8 cellular contexts compared by ENCODE assay signal in genomic region chr17:49496183-49496865, GRCh38. TPM values are rescaled to one million over a fixed set of nuclear protein-coding genes. Genes with fewer than 3 reads are reported as not detected.
A peak's percentile ranks its signal among the peaks of the same experiment; 100 is the strongest.
DNase-seq lines count a peak whose midpoint lies in the region; ATAC-seq and TF ChIP-seq lines count a peak whose summit lies in the region.

No MANE protein-coding gene starts in this region.

- H3K4me1 ChIP-seq in A673 (ENCODE audit: insufficient read depth, low read length, poor library complexity, severe bottlenecking) (peaks cover 33% of the 10 kb centered on the region), muscle layer of colon (ENCODE audit: insufficient read depth, low read length) (peaks cover 9% of the 10 kb centered on the region)

- H3K27ac ChIP-seq in A673 (ENCODE audit: low read depth, low read length, poor library complexity, severe bottlenecking), result no peak overlapping the region
- no peak overlapping the region for H3K27ac ChIP-seq in muscle layer of colon (ENCODE audit: low read depth, low read length)

- no TSS peak for BruUV-seq in A673 (replicated peaks; lab: Mats Ljungman, UMichigan)

- POLR2A ChIA-PET in A673 (lab: Charles Lee; ENCODE audit: low non-redundant PET), result interaction anchor here (0.6 kb wide), 1 partner anchor 284 kb away, joined by 3 read pairs; no protein-coding TSS in a partner anchor

- peak; percentile 71 for TF ChIP-seq CTCF in A673 (conservative IDR thresholded peaks at IDR 0.05; ENCODE audit: low read depth, low read length)

- H3K36me3 ChIP-seq in A673 (ENCODE audit: insufficient read depth, low read length, poor library complexity, severe bottlenecking), result no peaks in the 10 kb centered on the region
- H3K36me3 ChIP-seq in muscle layer of colon (ENCODE audit: insufficient read depth, low read length), result no peaks in the 10 kb centered on the region

- peak; percentile 86 for DNase-seq in A673 (ENCODE audit: low spot score)
- peak; percentile 84 for DNase-seq in GM19238 (ENCODE audit: insufficient read length, low spot score)
- DNase-seq in NCI-H82 treated with DMSO at 0.1 percent for 48 hours (lab: John Stamatoyannopoulos, UW; ENCODE audit: unreplicated experiment), result peak; percentile 35
- DNase-seq in activated T-cell treated with anti-CD3 and anti-CD28 coated beads for 48 hours (ENCODE audit: low read depth), result peak; percentile 83
- DNase-seq in stimulated activated CD8-positive, alpha-beta memory T cell treated with anti-CD3 and anti-CD28 coated beads, Interleukin-4, amount 100 ng/mL, for 24 hours (ENCODE audit: low read depth), result peak; percentile 79

- H3K27me3 ChIP-seq in A673 (replicated peaks; ENCODE audit: insufficient read depth, low read depth, low read length, poor library complexity), result no peaks in the 10 kb centered on the region
- peaks cover 21 to 22% of the 10 kb centered on the region in 2 donors for H3K27me3 ChIP-seq in muscle layer of colon (ENCODE audit: control insufficient read depth in 1 of 2, insufficient read depth in 2 of 2, low read length in 2 of 2)

- CTCF ChIA-PET in A673 (lab: Charles Lee), result interaction anchor here (1.1 to 1.3 kb wide), 3 partner anchors 10 to 82 kb away, joined by 3 to 4 read pairs (median 4); partner anchors contain the start of gene PHB1

- H3K4me3 ChIP-seq in A673 (ENCODE audit: low read depth, low read length, poor library complexity, severe bottlenecking), result peak overlapping the region; percentile 84
- H3K4me3 ChIP-seq in muscle layer of colon (ENCODE audit: low read depth in 1 of 2, low read length in 2 of 2), result peak overlapping the region; percentile 15 to 53

- ATAC-seq in esophagus mucosa (peak; percentile 75), HG03139 (IDR thresholded peaks at IDR 0.05; ENCODE audit: unreplicated experiment) (no peak)

- H3K9me3 ChIP-seq in A673 (ENCODE audit: low read depth, low read length, poor library complexity, severe bottlenecking), result no peaks in the 10 kb centered on the region
- no peaks in the 10 kb centered on the region for H3K9me3 ChIP-seq in muscle layer of colon (ENCODE audit: low read length)

- H3K9ac ChIP-seq in muscle layer of colon (ENCODE audit: low read length), result no peak overlapping the region

- intact Hi-C loops in A673 (cut with micrococcal nuclease; ENCODE audit: unreplicated experiment), result loop anchor here (2.0 to 5.0 kb wide), 2 partner anchors 60 to 79 kb away; no protein-coding TSS in a partner anchor

RNA-seq across cellular contexts. Expression of gene NGFR, which starts 1.2 kb away (rescaled TPM):
- total RNA-seq in A673 (2021) (39.6 and 60.6 TPM in 2 replicates), esophagus mucosa (6.5 TPM)

Comparison
In these comparisons a context has a peak if more than half of its experiments do, and no peak if none do; other contexts are left out.
1. DNase-seq: peak in every context shown above with its lines; median percentile 86 in A673; 84 in GM19238; 83 in activated T-cell treated with anti-CD3 and anti-CD28 coated beads for 48 hours; 79 in stimulated activated CD8-positive, alpha-beta memory T cell treated with anti-CD3 and anti-CD28 coated beads, Interleukin-4, amount 100 ng/mL, for 24 hours; 35 in NCI-H82 treated with DMSO at 0.1 percent for 48 hours.